8 cellular contexts compared by ENCODE assay signal in the genomic region with DNA sequence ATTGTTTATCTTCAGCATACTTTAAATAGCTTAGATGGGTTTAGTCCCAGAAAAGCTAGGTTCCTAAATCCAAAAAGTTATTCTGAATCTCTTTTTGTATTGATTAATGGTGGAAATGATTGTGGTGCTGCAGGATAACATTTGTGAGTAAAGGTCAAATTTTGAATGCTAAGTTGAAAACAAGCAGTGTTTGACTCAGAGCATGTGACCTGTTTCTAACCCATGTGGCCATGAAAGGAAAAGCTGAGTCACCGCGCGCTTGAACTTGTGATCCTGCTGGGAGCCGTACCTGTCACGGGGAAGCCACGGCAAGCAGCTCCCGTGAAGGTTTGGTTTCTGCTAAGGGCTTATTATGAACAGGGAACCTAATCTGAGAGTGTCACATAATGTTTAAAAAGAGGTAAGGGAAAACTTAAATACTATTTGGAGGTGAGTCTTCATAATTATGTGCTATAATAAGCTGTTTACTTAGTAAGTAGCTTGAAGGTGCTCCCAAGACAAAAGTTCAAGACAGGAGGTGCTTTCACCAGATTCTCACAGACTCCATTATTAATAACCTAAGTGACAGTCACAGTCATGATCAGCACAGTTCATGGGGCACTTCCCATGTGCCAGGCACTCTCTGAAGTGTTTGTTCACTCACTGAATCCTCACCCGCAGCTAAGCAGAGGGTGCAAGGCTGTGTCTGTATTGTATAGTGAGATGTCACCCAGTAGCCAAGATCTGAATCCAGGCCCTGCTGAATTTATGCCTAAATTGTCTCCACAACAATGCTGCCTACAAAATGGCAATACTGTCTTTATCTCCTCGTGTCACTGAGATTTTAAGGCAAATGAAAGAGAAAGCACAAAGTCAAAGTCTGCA.
DNase-seq lines count a peak whose midpoint lies in the region; ATAC-seq and TF ChIP-seq lines count a peak whose summit lies in the region.

No MANE protein-coding gene starts in this region.

- no peaks in the 10 kb centered on the region for H3K36me3 ChIP-seq in mesodermal cell (ENCODE audit: control insufficient read depth, insufficient read depth, low read length)

- peaks cover 8% of the 10 kb centered on the region for H3K4me1 ChIP-seq in mesodermal cell (ENCODE audit: control insufficient read depth, insufficient read depth, low read length, poor library complexity, severe bottlenecking)

- H3K9me3 ChIP-seq in mesodermal cell (ENCODE audit: control insufficient read depth, low read length), result no peaks in the 10 kb centered on the region

- H3K27ac ChIP-seq in mesodermal cell (ENCODE audit: low read depth, low read length, severe bottlenecking), result peak overlapping the region; percentile 67

- H3K36me3 Mint-ChIP-seq in HFFc6 (ENCODE audit: low read depth), result no peaks in the 10 kb centered on the region
- no peaks in the 10 kb centered on the region for H3K36me3 Mint-ChIP-seq in effector memory CD8-positive, alpha-beta T cell (ENCODE audit: insufficient read depth)

- H3K9me3 Mint-ChIP-seq in HFFc6, result no peaks in the 10 kb centered on the region
- peaks cover 0 to 7% of the 10 kb centered on the region in 2 donors for H3K9me3 Mint-ChIP-seq in effector memory CD8-positive, alpha-beta T cell

- TF ChIP-seq CTCF in GM13977 (IDR thresholded peaks at IDR 0.05; ENCODE audit: extremely low read depth, insufficient read depth, missing control alignments), result no peak
- TF ChIP-seq CTCF in HFFc6 (IDR thresholded peaks at IDR 0.05), result no peak

- H3K27me3 Mint-ChIP-seq in HFFc6 (ENCODE audit: insufficient read depth), result peaks cover 5% of the 10 kb centered on the region; the same call in 1 of the 2 replicates
- H3K27me3 Mint-ChIP-seq in effector memory CD8-positive, alpha-beta T cell, result peaks cover 0 to 13% of the 10 kb centered on the region in 2 donors

- no peak overlapping the region for H3K4me3 ChIP-seq in mesodermal cell (ENCODE audit: extremely low read depth, insufficient read depth, low read length, poor library complexity, severe bottlenecking)

- peak overlapping the region; percentile 75 for H3K27ac Mint-ChIP-seq in HFFc6
- peak overlapping the region in 1 of 2 donors; percentile 21 for H3K27ac Mint-ChIP-seq in effector memory CD8-positive, alpha-beta T cell

- ATAC-seq in effector memory CD8-positive, alpha-beta T cell (replicated peaks), result peak; percentile 36

- DNase-seq in GM13977 (ENCODE audit: low spot score) (peak; percentile 55), HFFc6 (peak; percentile 77), NCI-H1092 treated with DMSO at 0.1 percent for 48 hours (lab: John Stamatoyannopoulos, UW) (peak; percentile 41), SW 1271 (lab: John Stamatoyannopoulos, UW) (no peak)
- DNase-seq in activated CD4-positive, alpha-beta T cell treated with anti-CD3 and anti-CD28 coated beads, Interleukin-2, amount 50 U/mL, for 4 hours, result peak; percentile 73 to 79
- DNase-seq in effector memory CD8-positive, alpha-beta T cell, result no peak
- DNase-seq in stimulated activated CD8-positive, alpha-beta memory T cell treated with anti-CD3 and anti-CD28 coated beads, Interleukin-2, amount 100 ng/mL, for 1 hour (ENCODE audit: low read depth in 2 of 2), result peak; percentile 18 to 48

- 49 to 54% methylated on average over 4 to 8 of the region's 9 CpGs for WGBS in mesodermal cell (ENCODE audit: insufficient coverage in 2 of 2), 2 experiments

- in situ Hi-C loops in GM13977 (cut with MboI; ENCODE audit: low pct_unique_long_range_greater_than_20kb, low sequenced_read_pairs, unreplicated experiment), result loop anchor here (25.0 kb wide), 1 partner anchor 579 kb away; no protein-coding TSS in a partner anchor

- H3K4me1 Mint-ChIP-seq in HFFc6 (ENCODE audit: low read depth), result peaks cover 46% of the 10 kb centered on the region
- H3K4me1 Mint-ChIP-seq in effector memory CD8-positive, alpha-beta T cell (ENCODE audit: low read depth in 2 of 2), result peaks cover 0 to 3% of the 10 kb centered on the region in 2 donors

- H3K4me3 Mint-ChIP-seq in HFFc6, result peak overlapping the region; percentile 82
- peak overlapping the region in 1 of 2 donors; percentile 11 for H3K4me3 Mint-ChIP-seq in effector memory CD8-positive, alpha-beta T cell

Comparison
In these comparisons a context has a peak if more than half of its experiments do, and no peak if none do; other contexts are left out.
1. DNase-seq: peak in GM13977 (single experiment), HFFc6 (single experiment), NCI-H1092 treated with DMSO at 0.1 percent for 48 hours (single experiment), activated CD4-positive, alpha-beta T cell treated with anti-CD3 and anti-CD28 coated beads, Interleukin-2, amount 50 U/mL, for 4 hours (2 of 2) and stimulated activated CD8-positive, alpha-beta memory T cell treated with anti-CD3 and anti-CD28 coated beads, Interleukin-2, amount 100 ng/mL, for 1 hour (2 of 2); none in effector memory CD8-positive, alpha-beta T cell (0 of 3) and SW 1271 (0 of 2).